11 cellular contexts compared by ENCODE assay signal in the genomic region with DNA sequence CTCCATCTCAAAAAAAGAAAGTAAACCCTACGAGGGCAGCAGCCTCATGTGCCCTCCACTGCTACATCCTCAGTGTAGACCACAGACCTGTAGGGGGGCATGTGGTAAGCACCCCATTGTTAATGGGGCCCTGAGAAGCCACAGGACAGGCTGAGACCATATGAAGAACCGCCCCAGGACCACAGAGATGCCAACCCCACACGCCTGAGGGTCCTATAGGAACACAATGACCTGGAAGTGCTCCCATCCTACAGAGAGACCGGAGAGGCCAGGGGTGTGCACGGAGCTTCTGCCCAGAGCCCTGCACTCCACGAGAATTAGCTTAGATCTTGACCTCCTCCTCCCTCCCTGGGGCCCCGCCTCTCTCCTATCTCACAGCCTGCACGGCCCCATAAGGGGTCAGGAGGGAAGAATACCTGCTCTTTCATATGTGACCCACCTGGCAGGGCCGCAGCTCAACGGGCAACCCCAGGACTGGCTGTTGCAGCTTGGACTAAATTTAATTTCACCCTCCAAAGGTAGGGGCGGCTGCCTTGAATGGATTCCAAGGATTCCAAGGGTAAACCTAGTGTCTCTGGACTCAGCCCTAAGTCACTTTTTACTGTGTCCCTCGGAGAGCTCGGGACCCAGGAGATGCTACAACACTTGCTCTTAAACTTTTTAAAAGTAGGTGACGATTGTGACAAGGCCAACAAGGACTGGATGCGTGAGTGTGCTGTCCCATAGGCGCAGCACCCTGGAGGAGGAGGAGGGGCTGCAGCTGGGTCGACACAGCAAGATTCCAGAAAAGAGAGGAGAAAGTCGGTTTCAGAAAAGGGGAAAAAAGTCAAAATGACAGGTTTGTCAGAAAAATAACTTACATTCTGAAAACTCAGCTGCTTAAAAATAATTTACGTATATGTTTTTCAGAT.
"Had no signal": no experiment of that assay in that cellular context is flagged by ENCODE, and none has a peak within 500 bp of the region (broad histone marks: within the 10 kb centered on the region; RNA-seq: fewer than 3 reads in every experiment).

No MANE protein-coding gene starts in this region.

- DNase-seq: activated CD8-positive, alpha-beta memory T cell treated with anti-CD3 and anti-CD28 coated beads, Interleukin-2, amount 50 U/mL, for 4 hours; activated naive CD4-positive, alpha-beta T cell treated with Interleukin-2 at 50 U/mL for 16 hours; amniotic stem cell; dermis blood vessel endothelial cell; mesenchymal stem cell had no signal

- H3K4me3 ChIP-seq: ovary, tibial artery had no signal

- H3K36me3 ChIP-seq: ovary, tibial artery had no signal

- H3K27ac ChIP-seq: ovary, tibial artery had no signal

- H3K9me3 ChIP-seq: ovary, tibial artery had no signal

- H3K27me3 ChIP-seq: ovary, tibial artery had no signal

- H3K36me3 Mint-ChIP-seq: brain had no signal

- H3K4me3 Mint-ChIP-seq: brain, neural crest cell had no signal

- H3K27me3 Mint-ChIP-seq: activated CD8-positive, alpha-beta T cell treated with anti-CD3 and anti-CD28 coated beads for 36 hours had no signal

- H3K9me3 Mint-ChIP-seq: activated CD8-positive, alpha-beta T cell treated with anti-CD3 and anti-CD28 coated beads for 36 hours; neural crest cell; T-helper 2 cell treated with Interferon-gamma antibody and Interleukin-4, amounts not matched to agents 5 μg/mL and 100 μg/mL, for 36 hours had no signal

- H3K27ac Mint-ChIP-seq: brain; T-helper 2 cell treated with Interferon-gamma antibody and Interleukin-4, amounts not matched to agents 5 μg/mL and 100 μg/mL, for 36 hours had no signal
